Comparison of ENCODE assay signal across 11 cellular contexts in the genomic region with DNA sequence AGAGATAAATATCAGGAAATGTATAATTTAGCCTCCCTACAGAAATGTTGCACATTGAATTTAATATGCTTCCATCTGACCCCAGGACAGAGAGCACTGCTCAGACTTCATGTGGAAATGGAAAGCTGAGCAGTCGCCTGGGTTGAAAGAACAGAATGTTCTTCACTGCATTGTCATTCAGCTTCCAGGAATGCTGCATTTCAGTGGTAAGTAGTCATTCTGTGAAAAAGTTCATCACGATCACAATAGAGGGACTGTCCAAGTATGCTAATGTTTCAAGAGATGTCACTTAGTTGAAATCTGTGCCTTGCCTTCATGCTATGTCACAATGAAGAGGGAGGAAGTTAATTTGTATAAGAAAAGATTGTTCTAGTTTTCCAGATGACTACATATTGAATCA.
A peak's percentile ranks its signal among the peaks of the same experiment; 100 is the strongest.
DNase-seq lines count a peak whose midpoint lies in the region; ATAC-seq and TF ChIP-seq lines count a peak whose summit lies in the region.
"Had no signal": no experiment of that assay in that cellular context is flagged by ENCODE, and none has a peak within 500 bp of the region (broad histone marks: within the 10 kb centered on the region; RNA-seq: fewer than 3 reads in every experiment).

No MANE protein-coding gene starts in this region.

- H3K27ac Mint-ChIP-seq in activated B cell treated with CpG ODN at 0.5 μM for 24 hours = peak overlapping the region; percentile 7
- H3K27ac Mint-ChIP-seq: GM23338 had no signal

- no peaks in the 10 kb centered on the region for H4K20me1 ChIP-seq in hepatocyte (ENCODE audit: insufficient read depth, poor library complexity, severe bottlenecking)

- no peak overlapping the region for H2AFZ ChIP-seq in hepatocyte
- H2AFZ ChIP-seq: GM23338 had no signal

- ATAC-seq in GM21786 (IDR thresholded peaks at IDR 0.05; ENCODE audit: unreplicated experiment) = peak; percentile 51
- peak; percentile 47 for ATAC-seq in activated B cell treated with CpG ODN at 0.5 μM for 24 hours (ENCODE audit: low read depth)
- ATAC-seq in GM19324 (IDR thresholded peaks at IDR 0.05; ENCODE audit: low FRiP score, unreplicated experiment) = no peak
- ATAC-seq: GM23338 had no signal

- no peaks in the 10 kb centered on the region for H3K79me2 ChIP-seq in hepatocyte

- H3K36me3 Mint-ChIP-seq in activated B cell treated with CpG ODN at 0.5 μM for 24 hours (ENCODE audit: low read depth) = no peaks in the 10 kb centered on the region

- H3K36me3 ChIP-seq in hepatocyte (replicated peaks; ENCODE audit: insufficient read depth, low read depth) (no peaks in the 10 kb centered on the region), left ventricle myocardium inferior (no peaks in the 10 kb centered on the region)

- H3K27ac ChIP-seq in hepatocyte = peak overlapping the region; percentile 19
- no peak overlapping the region for H3K27ac ChIP-seq in left ventricle myocardium inferior (replicated peaks)
- H3K27ac ChIP-seq: C4-2B had no signal

- no peaks in the 10 kb centered on the region for H3K27me3 Mint-ChIP-seq in activated B cell treated with CpG ODN at 0.5 μM for 24 hours

- H3K4me1 Mint-ChIP-seq in activated B cell treated with CpG ODN at 0.5 μM for 24 hours = peaks cover 28% of the 10 kb centered on the region

- intact Hi-C loops in activated B cell treated with CpG ODN at 0.5 μM for 24 hours (cut with micrococcal nuclease) = no loop called here
- intact Hi-C loops in left ventricle myocardium inferior (cut with micrococcal nuclease) = no loop called here

- 71% methylated on average over 2 of the region's 2 CpGs for WGBS in hepatocyte (ENCODE audit: low lambda C conversion rate, missing lambda C conversion rate)

- no peak overlapping the region for H3K4me3 Mint-ChIP-seq in activated B cell treated with CpG ODN at 0.5 μM for 24 hours
- H3K4me3 Mint-ChIP-seq: GM23338 had no signal

- no peaks in the 10 kb centered on the region for H3K9me3 Mint-ChIP-seq in activated B cell treated with CpG ODN at 0.5 μM for 24 hours
- H3K9me3 Mint-ChIP-seq: GM23338 had no signal

- CTCF ChIA-PET in activated B cell treated with CpG ODN at 0.5 μM for 24 hours (lab: Charles Lee) = no interaction called here

- no peaks in the 10 kb centered on the region for H3K9me2 ChIP-seq in hepatocyte (replicated peaks; ENCODE audit: insufficient read depth)

- H3K9me3 ChIP-seq in hepatocyte (ENCODE audit: low read depth) (no peaks in the 10 kb centered on the region), left ventricle myocardium inferior (replicated peaks) (no peaks in the 10 kb centered on the region)

- H3K4me3 ChIP-seq in hepatocyte (no peak overlapping the region), left ventricle myocardium inferior (no peak overlapping the region)
- H3K4me3 ChIP-seq: GM23338 had no signal

- H3K4me1 ChIP-seq in hepatocyte (ENCODE audit: insufficient read depth) = no peaks in the 10 kb centered on the region
- H3K4me1 ChIP-seq in left ventricle myocardium inferior = no peaks in the 10 kb centered on the region

- H3K27me3 ChIP-seq in hepatocyte (no peaks in the 10 kb centered on the region), left ventricle myocardium inferior (ENCODE audit: low read depth) (no peaks in the 10 kb centered on the region)

- DNase-seq in Ammon's horn (ENCODE audit: low spot score) (peak; percentile 34), activated B cell treated with CpG ODN at 0.5 μM for 24 hours (no peak), hepatocyte (ENCODE audit: low spot score) (no peak), left ventricle myocardium inferior (no peak), SKM-1 (lab: John Stamatoyannopoulos, UW; ENCODE audit: unreplicated experiment) (no peak)
- no peak for DNase-seq in activated CD4-positive, alpha-beta T cell treated with anti-CD3 and anti-CD28 coated beads for 48 hours
- DNase-seq: stimulated activated CD4-positive, alpha-beta T cell treated with anti-CD3 and anti-CD28 coated beads, Interleukin-1b, Interleukin-23, amount 100 ng/mL, for 48 hours had no signal

- H3K4me2 ChIP-seq in hepatocyte = no peak overlapping the region
- H3K4me2 ChIP-seq: GM23338 had no signal

- POLR2A ChIA-PET in activated B cell treated with CpG ODN at 0.5 μM for 24 hours (lab: Charles Lee) = interaction anchor here (0.7 kb wide), 1 partner anchor 10 kb away, joined by 3 read pairs; no protein-coding TSS in a partner anchor

- TF ChIP-seq CTCF in activated B cell treated with CpG ODN at 0.5 μM for 24 hours (IDR thresholded peaks at IDR 0.05) = no peak
- no peak for TF ChIP-seq CTCF in hepatocyte (IDR thresholded peaks at IDR 0.05; ENCODE audit: poor library complexity)
- no peak for TF ChIP-seq CTCF in left ventricle myocardium inferior (IDR thresholded peaks at IDR 0.05; ENCODE audit: borderline replicate concordance)
